18 cellular contexts compared by ENCODE assay signal in genomic region chr7:17492437-17492836, GRCh38.
DNase-seq lines count a peak whose midpoint lies in the region; ATAC-seq and TF ChIP-seq lines count a peak whose summit lies in the region.
"Had no signal": no experiment of that assay in that cellular context is flagged by ENCODE, and none has a peak within 500 bp of the region (broad histone marks: within the 10 kb centered on the region; RNA-seq: fewer than 3 reads in every experiment).

No MANE protein-coding gene starts in this region.

- H3K27me3 ChIP-seq in PC-9 (ENCODE audit: insufficient read depth, low read depth) (no peaks in the 10 kb centered on the region), testis (no peaks in the 10 kb centered on the region)
- H3K27me3 ChIP-seq: neutrophil, sigmoid colon, tibial artery had no signal

- no peak for TF ChIP-seq POLR2A in testis (IDR thresholded peaks at IDR 0.05)

- H2AFZ ChIP-seq in PC-9: no peak overlapping the region

- H3K4me1 ChIP-seq in PC-9 (replicated peaks; ENCODE audit: insufficient read depth) (peaks cover 8% of the 10 kb centered on the region; the same call in 1 of the 2 replicates), testis (no peaks in the 10 kb centered on the region)

- CTCF ChIA-PET in RWPE1 (lab: Yijun Ruan, JAX) (interaction anchor here (0.7 kb wide), 1 partner anchor 63 kb away, joined by 3 read pairs; no protein-coding TSS in a partner anchor), PC-9 (lab: Charles Lee) (no interaction called here)

- no peaks in the 10 kb centered on the region for H3F3A ChIP-seq in PC-9 (ENCODE audit: insufficient read depth, low read depth)

- ATAC-seq in GM19025 (IDR thresholded peaks at IDR 0.05; ENCODE audit: low read depth, unreplicated experiment) (peak; percentile 42), HG02763 (IDR thresholded peaks at IDR 0.05; ENCODE audit: unreplicated experiment) (peak; percentile 71)

- H3K9me2 ChIP-seq in PC-9 (ENCODE audit: insufficient read depth): no peaks in the 10 kb centered on the region

- H4K20me1 ChIP-seq in PC-9 (ENCODE audit: insufficient read depth): no peaks in the 10 kb centered on the region

- BruUV-seq in PC-9 (replicated peaks; lab: Mats Ljungman, UMichigan): no TSS peak

- H3K27ac ChIP-seq in RWPE1: no peak overlapping the region
- no peak overlapping the region for H3K27ac ChIP-seq in PC-9
- H3K27ac ChIP-seq in testis: no peak overlapping the region
- H3K27ac ChIP-seq: KMS-11, neutrophil, sigmoid colon, SK-N-MC, tibial artery had no signal

- H3K9me3 ChIP-seq in PC-9 (ENCODE audit: insufficient read depth, low read depth) (no peaks in the 10 kb centered on the region), testis (no peaks in the 10 kb centered on the region)
- H3K9me3 ChIP-seq: neutrophil, sigmoid colon, tibial artery had no signal

- POLR2A ChIA-PET in RWPE1 (lab: Yijun Ruan, JAX; ENCODE audit: low non-redundant PET) (no interaction called here), PC-9 (lab: Charles Lee; ENCODE audit: unreplicated experiment) (no interaction called here)

- no peaks in the 10 kb centered on the region for H3K79me2 ChIP-seq in PC-9 (ENCODE audit: low read depth)

- DNase-seq in GM12865 (ENCODE audit: low read depth) (peak; percentile 66), RWPE1 (ENCODE audit: low spot score) (peak; percentile 6), midbrain (lab: John Stamatoyannopoulos, UW) (no peak), PC-9 (no peak), AML-193 (lab: John Stamatoyannopoulos, UW) (no peak), testis (no peak)
- DNase-seq: activated CD4-positive, alpha-beta T cell treated with anti-CD3 and anti-CD28 coated beads, Interleukin-2, amount 50 U/mL, for 4 hours; GDM1; glutamatergic neuron; NCI-H1417 treated with DMSO at 0.1 percent for 48 hours; sigmoid colon; stimulated activated CD4-positive, alpha-beta T cell treated with anti-CD3 and anti-CD28 coated beads, Interleukin-4, amount 100 ng/mL, for 24 hours; tibial artery had no signal

- H3K4me2 ChIP-seq in PC-9: no peak overlapping the region
- H3K4me2 ChIP-seq: KMS-11 had no signal

- H3K36me3 ChIP-seq in PC-9 (ENCODE audit: low read depth): no peaks in the 10 kb centered on the region
- H3K36me3 ChIP-seq in testis (ENCODE audit: low read depth, missing control alignments): no peaks in the 10 kb centered on the region
- H3K36me3 ChIP-seq: neutrophil, sigmoid colon, tibial artery had no signal

- intact Hi-C loops in PC-9 (cut with micrococcal nuclease; ENCODE audit: unreplicated experiment): no loop called here
- intact Hi-C loops in testis (cut with DNase I; ENCODE audit: low total_unique reads): no loop called here

- 90 to 92% methylated on average over 4 of the region's 4 CpGs for WGBS in testis, 2 donors

- TF ChIP-seq CTCF in GM12865 (IDR thresholded peaks at IDR 0.05; ENCODE audit: insufficient read depth, low read depth, low read length, missing control alignments) (no peak), RWPE1 (conservative IDR thresholded peaks at IDR 0.05; ENCODE audit: low read depth) (no peak), PC-9 (conservative IDR thresholded peaks at IDR 0.05) (no peak), testis (IDR thresholded peaks at IDR 0.05) (no peak)

- H3K4me3 ChIP-seq in GM12865 (ENCODE audit: low read depth, low read length) (no peak overlapping the region), PC-9 (no peak overlapping the region), testis (no peak overlapping the region)
- H3K4me3 ChIP-seq: sigmoid colon, SK-N-MC, tibial artery had no signal

Comparison
In these comparisons a context has a peak if more than half of its experiments do, and no peak if none do; other contexts are left out.
1. DNase-seq: peak in GM12865 (single experiment) and RWPE1 (single experiment); none in midbrain (single experiment), PC-9 (0 of 2), AML-193 (0 of 2) and testis (single experiment).